13 cellular contexts compared by ENCODE assay signal in the genomic region with DNA sequence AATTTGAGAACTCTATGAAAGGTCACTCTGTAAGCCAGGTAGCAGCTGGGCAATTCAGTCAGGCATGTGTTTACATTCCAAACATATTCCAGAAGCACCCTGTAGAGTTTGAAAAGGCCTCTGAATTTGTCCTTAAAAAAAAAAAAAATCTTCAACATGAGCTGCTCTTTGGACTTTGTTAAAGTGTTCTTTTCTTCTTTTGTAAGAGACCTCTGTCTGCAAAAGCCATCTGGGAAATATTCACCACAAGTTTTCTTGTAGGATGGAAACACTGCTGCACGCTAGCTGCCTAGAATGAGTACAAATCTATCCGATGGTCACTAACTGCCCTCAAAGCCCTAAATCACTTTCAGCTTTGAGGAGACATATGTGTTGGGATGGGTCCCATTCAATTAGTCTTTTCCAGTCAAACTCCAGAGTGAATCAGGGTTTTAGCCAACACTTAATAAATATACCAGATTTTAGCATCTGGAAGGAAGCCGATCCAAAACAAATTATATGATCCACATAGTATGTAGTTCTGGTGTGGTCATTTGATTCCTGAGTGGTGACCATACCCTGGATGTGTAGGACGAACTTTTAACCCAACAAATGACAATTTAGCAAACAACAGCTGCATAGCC.
DNase-seq lines count a peak whose midpoint lies in the region; ATAC-seq and TF ChIP-seq lines count a peak whose summit lies in the region.
"Had no signal": no experiment of that assay in that cellular context is flagged by ENCODE, and none has a peak within 500 bp of the region (broad histone marks: within the 10 kb centered on the region; RNA-seq: fewer than 3 reads in every experiment).

No MANE protein-coding gene starts in this region.

- H3K4me1 ChIP-seq in HUES48 (ENCODE audit: control insufficient read depth, insufficient read depth, low read length) (peaks cover 60% of the 10 kb centered on the region), tibial nerve (peaks cover 0 to 30% (median 18%) of the 10 kb centered on the region in 4 donors)
- H3K4me1 ChIP-seq: pancreas had no signal

- H3K9me3 Mint-ChIP-seq in chondrocyte (ENCODE audit: low read depth) (no peaks in the 10 kb centered on the region), nephron progenitor cell (no peaks in the 10 kb centered on the region)
- H3K9me3 Mint-ChIP-seq in naive thymus-derived CD8-positive, alpha-beta T cell = peaks cover 0 to 3% (median 0%) of the 10 kb centered on the region in 9 donors

- H3K27ac Mint-ChIP-seq in chondrocyte (ENCODE audit: unreplicated experiment) = peak overlapping the region; percentile 10
- peak overlapping the region; percentile 72 for H3K27ac Mint-ChIP-seq in nephron progenitor cell
- no peak overlapping the region for H3K27ac Mint-ChIP-seq in naive thymus-derived CD8-positive, alpha-beta T cell

- CTCF ChIA-PET in AG04450 (lab: Charles Lee) = interaction anchor here (0.6 kb wide), 1 partner anchor 14 kb away, joined by 3 read pairs; no protein-coding TSS in a partner anchor

- H3K36me3 ChIP-seq in HUES48 (ENCODE audit: control insufficient read depth, insufficient read depth, low read length) (no peaks in the 10 kb centered on the region), tibial nerve (no peaks in the 10 kb centered on the region)
- H3K36me3 ChIP-seq: BLaER1 treated with 17β-estradiol and CSF1 and Interleukin-3, amounts not matched to agents 10 nM and 100 nM; pancreas had no signal

- peaks cover 61% of the 10 kb centered on the region for H3K4me1 Mint-ChIP-seq in chondrocyte (ENCODE audit: low read depth)
- peaks cover 67% of the 10 kb centered on the region for H3K4me1 Mint-ChIP-seq in nephron progenitor cell
- H3K4me1 Mint-ChIP-seq in naive thymus-derived CD8-positive, alpha-beta T cell = no peaks in the 10 kb centered on the region

- no peak for TF ChIP-seq POLR2A in tibial nerve (IDR thresholded peaks at IDR 0.05)

- no peak for ATAC-seq in naive thymus-derived CD8-positive, alpha-beta T cell
- ATAC-seq in HG02759 (IDR thresholded peaks at IDR 0.05; ENCODE audit: unreplicated experiment) = no peak

- H3K36me3 Mint-ChIP-seq in chondrocyte (ENCODE audit: low read depth) (no peaks in the 10 kb centered on the region), nephron progenitor cell (ENCODE audit: low read depth) (no peaks in the 10 kb centered on the region)
- no peaks in the 10 kb centered on the region for H3K36me3 Mint-ChIP-seq in naive thymus-derived CD8-positive, alpha-beta T cell

- TF ChIP-seq CTCF in AG04450 (IDR thresholded peaks at IDR 0.05; ENCODE audit: low read depth, low read length) (no peak), chondrocyte (IDR thresholded peaks at IDR 0.05) (no peak), nephron progenitor cell (IDR thresholded peaks at IDR 0.05) (no peak), tibial nerve (IDR thresholded peaks at IDR 0.05) (no peak)

- H3K27ac ChIP-seq in AG04450 (ENCODE audit: low read depth, low read length) (peak overlapping the region; percentile 69), HUES48 (ENCODE audit: low read depth, low read length) (peak overlapping the region; percentile 86), tibial nerve (peak overlapping the region in 2 of 4 donors; percentile 33 to 92)
- H3K27ac ChIP-seq: HL-60, pancreas had no signal

- intact Hi-C loops in posterior vena cava (cut with DNase I) = no loop called here

- H3K4me3 ChIP-seq in AG04450 (ENCODE audit: low read depth, low read length) (no peak overlapping the region), HUES48 (ENCODE audit: low read depth, low read length) (peak overlapping the region; percentile 34; the same call in 1 of the 2 replicates), tibial nerve (no peak overlapping the region)
- H3K4me3 ChIP-seq: BLaER1 treated with 17β-estradiol and CSF1 and Interleukin-3, amounts not matched to agents 10 nM and 100 nM; pancreas had no signal

- POLR2A ChIA-PET in AG04450 (lab: Yijun Ruan, JAX) = interaction anchor here (0.5 to 2.5 kb wide), 8 partner anchors 21 to 738 kb away, joined by 3 to 10 read pairs (median 3); a partner anchor contains a TSS
- POLR2A ChIA-PET in naive thymus-derived CD8-positive, alpha-beta T cell (lab: Charles Lee) = no interaction called here

- no peaks in the 10 kb centered on the region for H3K9me3 ChIP-seq in AG04450 (ENCODE audit: control insufficient read depth, insufficient read depth, low read length)
- no peaks in the 10 kb centered on the region for H3K9me3 ChIP-seq in HUES48 (ENCODE audit: control insufficient read depth, insufficient read depth, low read length)
- no peaks in the 10 kb centered on the region for H3K9me3 ChIP-seq in tibial nerve
- H3K9me3 ChIP-seq: BLaER1 treated with 17β-estradiol and CSF1 and Interleukin-3, amounts not matched to agents 10 nM and 100 nM; pancreas had no signal

- peak; percentile 74 for DNase-seq in AG04450 (ENCODE audit: low read depth, low spot score)
- no peak for DNase-seq in chondrocyte (ENCODE audit: low spot score)
- no peak for DNase-seq in nephron progenitor cell
- no peak for DNase-seq in posterior vena cava (ENCODE audit: low spot score)
- no peak for DNase-seq in naive thymus-derived CD8-positive, alpha-beta T cell
- no peak for DNase-seq in tibial nerve (ENCODE audit: low spot score in 2 of 2)
- DNase-seq: kidney glomerular epithelial cell, NCI-H1417 treated with DMSO at 0.1 percent for 48 hours, pancreas had no signal

- no peaks in the 10 kb centered on the region for H3K27me3 Mint-ChIP-seq in chondrocyte (ENCODE audit: low read depth)
- no peaks in the 10 kb centered on the region for H3K27me3 Mint-ChIP-seq in nephron progenitor cell (ENCODE audit: low read depth, poor library complexity)
- peaks cover 0 to 5% (median 0%) of the 10 kb centered on the region in 5 donors for H3K27me3 Mint-ChIP-seq in naive thymus-derived CD8-positive, alpha-beta T cell

- no peak overlapping the region for H3K9ac ChIP-seq in HUES48 (ENCODE audit: low read depth, low read length)
- H3K9ac ChIP-seq: BLaER1 treated with 17β-estradiol and CSF1 and Interleukin-3, amounts not matched to agents 10 nM and 100 nM had no signal

- WGBS in tibial nerve, 2 donors = 46 to 60% methylated on average over 4 of the region's 4 CpGs

- H3K27me3 ChIP-seq in AG04450 (ENCODE audit: control insufficient read depth, insufficient read depth, low read length) = no peaks in the 10 kb centered on the region
- H3K27me3 ChIP-seq in HUES48 (ENCODE audit: control insufficient read depth, insufficient read depth, low read length) = 0 out of 2 replicates have a peak, but pooled peaks cover 3% of the 10 kb centered on the region
- no peaks in the 10 kb centered on the region for H3K27me3 ChIP-seq in tibial nerve
- H3K27me3 ChIP-seq: BLaER1 treated with 17β-estradiol and CSF1 and Interleukin-3, amounts not matched to agents 10 nM and 100 nM; pancreas had no signal

- no peak overlapping the region for H3K4me3 Mint-ChIP-seq in chondrocyte (ENCODE audit: unreplicated experiment)
- H3K4me3 Mint-ChIP-seq in nephron progenitor cell = no peak overlapping the region
- no peak overlapping the region for H3K4me3 Mint-ChIP-seq in naive thymus-derived CD8-positive, alpha-beta T cell

- no peak for TF ChIP-seq EP300 in tibial nerve (IDR thresholded peaks at IDR 0.05)

Comparison
In these comparisons a context has a peak if more than half of its experiments do, and no peak if none do; other contexts are left out.
1. H3K27ac Mint-ChIP-seq: peak in chondrocyte (single experiment) and nephron progenitor cell (single experiment); none in naive thymus-derived CD8-positive, alpha-beta T cell (0 of 10).